ENCODE assay signal across 27 cellular contexts in the genomic region with DNA sequence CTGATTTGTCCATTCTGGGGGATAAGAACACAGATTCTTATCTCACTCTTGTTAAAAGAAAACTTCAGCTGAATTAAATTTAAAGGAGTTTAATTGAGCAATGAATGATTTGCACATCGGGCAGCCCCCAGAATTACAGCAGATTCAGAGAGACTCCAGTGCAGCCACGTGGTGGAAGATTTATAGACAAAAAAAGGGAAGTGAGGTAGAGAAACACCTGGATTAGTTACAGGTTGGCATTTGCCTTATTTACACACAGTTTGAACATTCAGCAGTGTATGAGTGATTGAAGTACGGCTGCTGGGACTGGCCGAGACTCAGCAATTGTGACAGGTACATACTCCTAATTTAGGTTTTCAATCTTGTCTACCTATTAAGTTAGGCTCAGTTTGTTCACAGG.
"Had no signal": no experiment of that assay in that cellular context is flagged by ENCODE, and none has a peak within 500 bp of the region (broad histone marks: within the 10 kb centered on the region; RNA-seq: fewer than 3 reads in every experiment).

No MANE protein-coding gene starts in this region.

- H3K9me3 ChIP-seq: ascending aorta had no signal

- H3K4me3 ChIP-seq: ascending aorta, coronary artery, dorsolateral prefrontal cortex had no signal

- DNase-seq: activated CD4-positive, alpha-beta memory T cell treated with anti-CD3 and anti-CD28 coated beads, Interleukin-2, amount 10 ng/mL, durations not matched to agents 7 days and 5 days; activated CD4-positive, alpha-beta T cell treated with anti-CD3 and anti-CD28 coated beads for 1 hour; activated CD4-positive, alpha-beta T cell treated with anti-CD3 and anti-CD28 coated beads for 4 hours; activated CD4-positive, alpha-beta T cell treated with anti-CD3 and anti-CD28 coated beads, Interleukin-2, amount 10 ng/mL, durations not matched to agents 7 days and 5 days; activated CD4-positive, alpha-beta T cell treated with anti-CD3 and anti-CD28 coated beads, Interleukin-2, amount 50 U/mL, for 4 hours; activated CD8-positive, alpha-beta memory T cell treated with anti-CD3 and anti-CD28 coated beads, Interleukin-2, amount 50 U/mL, for 48 hours; activated gamma-delta T cell; activated naive CD4-positive, alpha-beta T cell; activated naive CD4-positive, alpha-beta T cell treated with anti-CD3 and anti-CD28 coated beads, Interleukin-2, amount 10 ng/mL, durations not matched to agents 7 days and 5 days; activated naive CD8-positive, alpha-beta T cell treated with anti-CD3 and anti-CD28 coated beads, Interleukin-2, amount 10 ng/mL, durations not matched to agents 7 days and 5 days; activated T-cell treated with anti-CD3 and anti-CD28 coated beads for 4 hours; activated T-cell treated with anti-CD3 and anti-CD28 coated beads, Interleukin-2, amount 50 U/mL, for 24 hours; activated T-cell treated with anti-CD3 and anti-CD28 coated beads, Interleukin-2, amount 50 U/mL, for 72 hours; dorsolateral prefrontal cortex; effector memory CD4-positive, alpha-beta T cell; endodermal cell; foreskin fibroblast; T-helper 1 cell; T-helper 17 cell; T1000 had no signal

- H3K36me3 ChIP-seq: ascending aorta had no signal

- H3K36me3 Mint-ChIP-seq: brain had no signal

- H3K27me3 ChIP-seq: ascending aorta, dorsolateral prefrontal cortex had no signal

- H3K27me3 Mint-ChIP-seq: activated CD4-positive, alpha-beta memory T cell treated with anti-CD3 and anti-CD28 coated beads, Interleukin-2, amount 10 ng/mL, durations not matched to agents 7 days and 5 days; activated CD4-positive, alpha-beta T cell treated with anti-CD3 and anti-CD28 coated beads, Interleukin-2, amount 10 ng/mL, durations not matched to agents 7 days and 5 days; activated naive CD8-positive, alpha-beta T cell treated with anti-CD3 and anti-CD28 coated beads, Interleukin-2, amount 10 ng/mL, durations not matched to agents 7 days and 5 days; activated T-cell treated with anti-CD3 and anti-CD28 coated beads, Interleukin-2, amount 50 U/mL, for 24 hours; brain had no signal

- H3K4me3 Mint-ChIP-seq: activated CD4-positive, alpha-beta memory T cell treated with anti-CD3 and anti-CD28 coated beads, Interleukin-2, amount 10 ng/mL, durations not matched to agents 7 days and 5 days; activated CD4-positive, alpha-beta T cell treated with anti-CD3 and anti-CD28 coated beads, Interleukin-2, amount 10 ng/mL, durations not matched to agents 7 days and 5 days; activated naive CD4-positive, alpha-beta T cell treated with anti-CD3 and anti-CD28 coated beads, Interleukin-2, amount 10 ng/mL, durations not matched to agents 7 days and 5 days; activated naive CD8-positive, alpha-beta T cell treated with anti-CD3 and anti-CD28 coated beads, Interleukin-2, amount 10 ng/mL, durations not matched to agents 7 days and 5 days; activated T-cell treated with anti-CD3 and anti-CD28 coated beads, Interleukin-2, amount 50 U/mL, for 24 hours; activated T-cell treated with anti-CD3 and anti-CD28 coated beads, Interleukin-2, amount 50 U/mL, for 72 hours; central memory CD8-positive, alpha-beta T cell; dendritic cell treated with granulocyte-macrophage colony-stimulating factor and Interleukin-4, amounts not matched to agents 40 ng/mL and 50 ng/mL, for 4 days; endodermal cell; T-helper 17 cell; T-helper 2 cell treated with Interferon-gamma antibody and Interleukin-4, amounts not matched to agents 5 μg/mL and 100 μg/mL, for 36 hours had no signal

- H3K27ac ChIP-seq: ascending aorta, coronary artery, dorsolateral prefrontal cortex had no signal

- H3K27ac Mint-ChIP-seq: activated CD4-positive, alpha-beta memory T cell treated with anti-CD3 and anti-CD28 coated beads, Interleukin-2, amount 10 ng/mL, durations not matched to agents 7 days and 5 days; activated CD4-positive, alpha-beta T cell treated with anti-CD3 and anti-CD28 coated beads, Interleukin-2, amount 10 ng/mL, durations not matched to agents 7 days and 5 days; activated naive CD4-positive, alpha-beta T cell treated with anti-CD3 and anti-CD28 coated beads, Interleukin-2, amount 10 ng/mL, durations not matched to agents 7 days and 5 days; activated naive CD4-positive, alpha-beta T cell treated with anti-CD3 and anti-CD28 coated beads, Interleukin-2, amount 50 U/mL, for 72 hours; activated naive CD8-positive, alpha-beta T cell treated with anti-CD3 and anti-CD28 coated beads, Interleukin-2, amount 10 ng/mL, durations not matched to agents 7 days and 5 days; activated T-cell treated with anti-CD3 and anti-CD28 coated beads, Interleukin-2, amount 50 U/mL, for 24 hours; activated T-cell treated with anti-CD3 and anti-CD28 coated beads, Interleukin-2, amount 50 U/mL, for 72 hours; dendritic cell treated with granulocyte-macrophage colony-stimulating factor and Interleukin-4, amounts not matched to agents 40 ng/mL and 50 ng/mL, for 4 days; endodermal cell; T-helper 17 cell; T-helper 2 cell treated with Interferon-gamma antibody and Interleukin-4, amounts not matched to agents 5 μg/mL and 100 μg/mL, for 36 hours had no signal

- H3K9me3 Mint-ChIP-seq: activated CD4-positive, alpha-beta memory T cell treated with anti-CD3 and anti-CD28 coated beads, Interleukin-2, amount 10 ng/mL, durations not matched to agents 7 days and 5 days; activated CD4-positive, alpha-beta T cell treated with anti-CD3 and anti-CD28 coated beads, Interleukin-2, amount 10 ng/mL, durations not matched to agents 7 days and 5 days; activated naive CD4-positive, alpha-beta T cell treated with anti-CD3 and anti-CD28 coated beads, Interleukin-2, amount 10 ng/mL, durations not matched to agents 7 days and 5 days; activated naive CD4-positive, alpha-beta T cell treated with anti-CD3 and anti-CD28 coated beads, Interleukin-2, amount 50 U/mL, for 72 hours; activated naive CD8-positive, alpha-beta T cell treated with anti-CD3 and anti-CD28 coated beads, Interleukin-2, amount 10 ng/mL, durations not matched to agents 7 days and 5 days; activated T-cell treated with anti-CD3 and anti-CD28 coated beads, Interleukin-2, amount 50 U/mL, for 24 hours; central memory CD8-positive, alpha-beta T cell; dendritic cell treated with granulocyte-macrophage colony-stimulating factor and Interleukin-4, amounts not matched to agents 40 ng/mL and 50 ng/mL, for 4 days; endodermal cell; T-helper 2 cell treated with Interferon-gamma antibody and Interleukin-4, amounts not matched to agents 5 μg/mL and 100 μg/mL, for 36 hours had no signal
